8 cellular contexts compared by ENCODE assay signal in genomic region chr19:12610540-12611360, GRCh38. TPM values are rescaled to one million over a fixed set of nuclear protein-coding genes. Genes with fewer than 3 reads are reported as not detected.
DNase-seq lines count a peak whose midpoint lies in the region; ATAC-seq and TF ChIP-seq lines count a peak whose summit lies in the region.

Gene ZNF490, minus strand, starts transcription at chr19:12610813. Its CDS starts 133 bp downstream, at chr19:12610680.
Gene ZNF791, plus strand, starts transcription at chr19:12610920. Its CDS starts 160 bp downstream, at chr19:12611080.

- CTCF ChIA-PET in GM10248 (lab: Yijun Ruan, JAX) = interaction anchor here (1.2 to 1.4 kb wide), 5 partner anchors 17 to 61 kb away, joined by 3 to 4 read pairs (median 4); no protein-coding TSS in a partner anchor

- peak; percentile 83 for ATAC-seq in HG02642 (IDR thresholded peaks at IDR 0.05; ENCODE audit: poor library complexity, unreplicated experiment)

- peak within 1 kb of the TSS; percentile 98 for H3K27ac Mint-ChIP-seq in activated naive CD8-positive, alpha-beta T cell

- no peak for TF ChIP-seq CTCF in GM10248 (IDR thresholded peaks at IDR 0.05; ENCODE audit: control extremely low read depth, extremely low read depth, low read depth, missing control alignments)

- no peaks in the 10 kb centered on the region for H3K27me3 Mint-ChIP-seq in activated naive CD8-positive, alpha-beta T cell

- peak; percentile 96 for DNase-seq in GM10248 (ENCODE audit: extremely low spot score)
- peak; percentile 96 for DNase-seq in NCI-H1105 treated with DMSO at 0.1 percent for 48 hours (lab: John Stamatoyannopoulos, UW)
- DNase-seq in SKM-1 treated with dmso at 0.1 percent for 144 hours (lab: John Stamatoyannopoulos, UW; ENCODE audit: unreplicated experiment) = peak; percentile 95
- peak; percentile 97 for DNase-seq in glomerular visceral epithelial cell (ENCODE audit: extremely low spot score)
- peak; percentile 98 for DNase-seq in occipital lobe (lab: John Stamatoyannopoulos, UW)

- H3K27ac ChIP-seq in temporal lobe (ENCODE audit: low read depth, low read length) = peak within 1 kb of the TSS; percentile 67

- H3K36me3 Mint-ChIP-seq in activated naive CD8-positive, alpha-beta T cell = peaks cover 2% of the 10 kb centered on the region

- H3K4me1 Mint-ChIP-seq in activated naive CD8-positive, alpha-beta T cell (ENCODE audit: low read depth) = peaks cover 39% of the 10 kb centered on the region

- POLR2A ChIA-PET in GM10248 (lab: Yijun Ruan, JAX) = interaction anchor here (1.0 to 1.4 kb wide), 2 partner anchors 29 to 61 kb away, joined by 4 to 5 read pairs; no protein-coding TSS in a partner anchor

- peak within 1 kb of the TSS; percentile 100 for H3K4me3 Mint-ChIP-seq in activated naive CD8-positive, alpha-beta T cell

- no peaks in the 10 kb centered on the region for H3K9me3 Mint-ChIP-seq in activated naive CD8-positive, alpha-beta T cell (ENCODE audit: low read depth)

RNA-seq across cellular contexts. Expression of gene ZNF490, which starts in this region (rescaled TPM):
- 11.4 TPM for total RNA-seq in occipital lobe
- total RNA-seq in temporal lobe = 14.8 TPM

RNA-seq across cellular contexts. Expression of gene ZNF791, which starts in this region (rescaled TPM):
- total RNA-seq in occipital lobe = 27.6 TPM
- total RNA-seq in temporal lobe = 22.4 TPM

Comparison
In these comparisons a context has a peak if more than half of its experiments do, and no peak if none do; other contexts are left out.
1. Peak in every context shown above with its lines: DNase-seq, ATAC-seq and H3K27ac ChIP-seq.